ENCODE assay signal across 10 cellular contexts in genomic region chr1:167904641-167905040, GRCh38. TPM values are rescaled to one million over a fixed set of nuclear protein-coding genes. Genes with fewer than 3 reads are reported as not detected.
DNase-seq lines count a peak whose midpoint lies in the region; ATAC-seq, FAIRE-seq and TF ChIP-seq lines count a peak whose summit lies in the region.
"Had no signal": no experiment of that assay in that cellular context is flagged by ENCODE, and none has a peak within 500 bp of the region (broad histone marks: within the 10 kb centered on the region; RNA-seq: fewer than 3 reads in every experiment).

No MANE protein-coding gene starts in this region.

- peak overlapping the region; percentile 3; the same call in 2 of the 3 replicates for H3K27ac ChIP-seq in K562 (ENCODE audit: extremely low read depth, low read depth, low read length)
- no peak overlapping the region for H3K27ac ChIP-seq in lung (ENCODE audit: low read depth in 1 of 2, low read length in 1 of 2)
- no peak overlapping the region for H3K27ac ChIP-seq in CD8-positive, alpha-beta memory T cell (ENCODE audit: low read depth, low read length)

- H2AFZ ChIP-seq in Loucy (ENCODE audit: low read length), result peak overlapping the region; percentile 48; the same call in 1 of the 2 replicates
- H2AFZ ChIP-seq in K562 (ENCODE audit: low read depth, low read length), result peak overlapping the region; percentile 75

- no peak overlapping the region for H3K4me3 Mint-ChIP-seq in activated naive CD4-positive, alpha-beta T cell treated with anti-CD3 and anti-CD28 coated beads, Interleukin-2, amount 10 ng/mL, durations not matched to agents 7 days and 5 days
- no peak overlapping the region for H3K4me3 Mint-ChIP-seq in CD8-positive, alpha-beta memory T cell
- H3K4me3 Mint-ChIP-seq: activated CD8-positive, alpha-beta T cell treated with anti-CD3 and anti-CD28 coated beads, Interleukin-2, amount 10 ng/mL, durations not matched to agents 7 days and 5 days had no signal

- no peaks in the 10 kb centered on the region for H3K27me3 ChIP-seq in Loucy (ENCODE audit: insufficient read depth, low read length, poor library complexity, severe bottlenecking)
- no peaks in the 10 kb centered on the region for H3K27me3 ChIP-seq in K562 (ENCODE audit: control insufficient read depth in 2 of 2, insufficient read depth in 2 of 2, low read length in 2 of 2)
- no peaks in the 10 kb centered on the region for H3K27me3 ChIP-seq in lung (ENCODE audit: control insufficient read depth, insufficient read depth)
- no peaks in the 10 kb centered on the region for H3K27me3 ChIP-seq in CD8-positive, alpha-beta memory T cell (ENCODE audit: insufficient read depth, low read length, poor library complexity, severe bottlenecking)

- 52% methylated on average over 3 of the region's 3 CpGs for WGBS in K562 (ENCODE audit: insufficient coverage, low coverage, missing lambda C conversion rate)
- 55 to 57% methylated on average over 3 of the region's 3 CpGs for WGBS in lung, 2 donors

- peaks cover 8% of the 10 kb centered on the region for H3K4me1 ChIP-seq in Loucy (ENCODE audit: insufficient read depth, low read length, poor library complexity, severe bottlenecking)
- H3K4me1 ChIP-seq in K562 (replicated peaks in 1 of 2; ENCODE audit: control insufficient read depth in 2 of 2, insufficient read depth in 2 of 2, low read length in 2 of 2), result peaks cover 3 to 15% of the 10 kb centered on the region in 2 experiments; a peak in 4 of 5 replicates
- H3K4me1 ChIP-seq in lung (ENCODE audit: control insufficient read depth in 2 of 2, insufficient read depth in 2 of 2, low read length in 2 of 2), result no peaks in the 10 kb centered on the region
- no peaks in the 10 kb centered on the region for H3K4me1 ChIP-seq in CD8-positive, alpha-beta memory T cell (ENCODE audit: insufficient read depth, low read length)

- no peak for TF ChIP-seq CTCF in Loucy (conservative IDR thresholded peaks at IDR 0.05; ENCODE audit: low read length)
- no peak; a peak in 1 of 6 replicates for TF ChIP-seq CTCF in K562 (IDR thresholded peaks at IDR 0.05 in 2 of 3, conservative IDR thresholded peaks at IDR 0.05 in 1 of 3; ENCODE audit: insufficient read depth in 2 of 3, low read depth in 1 of 3, low read length in 3 of 3)
- TF ChIP-seq CTCF in lung (IDR thresholded peaks at IDR 0.05; ENCODE audit: control extremely low read depth, extremely low read depth), result no peak

- peak; percentile 38 for DNase-seq in AG20443 (ENCODE audit: low spot score)
- peak in 3 of 4 experiments; percentile 35 to 75 (median 54) for DNase-seq in K562 (ENCODE audit: extremely low read depth in 1 of 4, low spot score in 3 of 4)
- no peak for DNase-seq in lung (ENCODE audit: low spot score)
- no peak for DNase-seq in activated naive CD4-positive, alpha-beta T cell treated with anti-CD3 and anti-CD28 coated beads, Interleukin-2, amount 10 ng/mL, durations not matched to agents 7 days and 5 days
- DNase-seq in NCI-H2196 (lab: John Stamatoyannopoulos, UW; ENCODE audit: unreplicated experiment), result no peak
- DNase-seq in CD8-positive, alpha-beta memory T cell, result no peak
- DNase-seq in nucleus accumbens (lab: John Stamatoyannopoulos, UW), result no peak
- DNase-seq: activated CD8-positive, alpha-beta T cell treated with anti-CD3 and anti-CD28 coated beads, Interleukin-2, amount 10 ng/mL, durations not matched to agents 7 days and 5 days had no signal

- H3K4me3 ChIP-seq in Loucy (ENCODE audit: low read length, poor library complexity, severe bottlenecking) (no peak overlapping the region), K562 (no peak overlapping the region), lung (no peak overlapping the region)
- no peak overlapping the region for H3K4me3 ChIP-seq in CD8-positive, alpha-beta memory T cell (ENCODE audit: low read length)

- FAIRE-seq in K562 (lab: Jason Lieb, UNC), result peak; percentile 65
- FAIRE-seq: G401.6 had no signal

- CTCF ChIA-PET in K562 (lab: Yijun Ruan, JAX; ENCODE audit: low intra/inter-chr PET ratio), result no interaction called here
- CTCF ChIA-PET in activated naive CD4-positive, alpha-beta T cell treated with anti-CD3 and anti-CD28 coated beads, Interleukin-2, amount 10 ng/mL, durations not matched to agents 7 days and 5 days (lab: Charles Lee), result no interaction called here
- CTCF ChIA-PET in CD8-positive, alpha-beta memory T cell (lab: Charles Lee), result interaction anchor here (0.8 kb wide), 1 partner anchor 9 kb away, joined by 3 read pairs; the partner anchor contains the start of gene ADCY10

- no peaks in the 10 kb centered on the region for H3K9me2 ChIP-seq in Loucy (replicated peaks; ENCODE audit: low read depth, low read length)

- H3K9me3 ChIP-seq in Loucy (ENCODE audit: insufficient read depth, low read depth, low read length) (peaks cover 11% of the 10 kb centered on the region; the same call in 1 of the 2 replicates), K562 (replicated peaks; ENCODE audit: control insufficient read depth, insufficient read depth, low read depth, low read length) (peaks cover 9% of the 10 kb centered on the region), lung (ENCODE audit: control insufficient read depth in 2 of 2, insufficient read depth in 1 of 2, low read length in 1 of 2) (no peaks in the 10 kb centered on the region)
- H3K9me3 ChIP-seq in CD8-positive, alpha-beta memory T cell (ENCODE audit: low read length), result no peaks in the 10 kb centered on the region

- H3K36me3 ChIP-seq in Loucy (ENCODE audit: insufficient read depth, low read length), result no peaks in the 10 kb centered on the region
- no peaks in the 10 kb centered on the region for H3K36me3 ChIP-seq in K562 (ENCODE audit: control insufficient read depth, insufficient read depth, low read length)
- no peaks in the 10 kb centered on the region for H3K36me3 ChIP-seq in lung (ENCODE audit: control insufficient read depth in 2 of 2, insufficient read depth in 2 of 2, low read length in 2 of 2)
- no peaks in the 10 kb centered on the region for H3K36me3 ChIP-seq in CD8-positive, alpha-beta memory T cell (ENCODE audit: insufficient read depth, low read length)

- H3K79me2 ChIP-seq in Loucy (ENCODE audit: insufficient read depth, low read length), result no peaks in the 10 kb centered on the region
- peaks cover 9% of the 10 kb centered on the region; the same call in 1 of the 3 replicates for H3K79me2 ChIP-seq in K562 (ENCODE audit: control insufficient read depth, insufficient read depth, low read length)

- H3K9me3 Mint-ChIP-seq in activated naive CD4-positive, alpha-beta T cell treated with anti-CD3 and anti-CD28 coated beads, Interleukin-2, amount 10 ng/mL, durations not matched to agents 7 days and 5 days, result peaks cover 3% of the 10 kb centered on the region
- peaks cover 0 to 11% (median 4%) of the 10 kb centered on the region in 5 donors for H3K9me3 Mint-ChIP-seq in CD8-positive, alpha-beta memory T cell

- peak in 1 of 2 experiments; percentile 33; a peak in 2 of 4 replicates for TF ChIP-seq RAD21 in K562 (CRISPR knock-in tag; conservative IDR thresholded peaks at IDR 0.05 in 1 of 2, IDR thresholded peaks at IDR 0.05 in 1 of 2)

- H3K9me1 ChIP-seq in K562 (ENCODE audit: control insufficient read depth, insufficient read depth, low read length), result no peaks in the 10 kb centered on the region

- H3K4me1 Mint-ChIP-seq in activated naive CD4-positive, alpha-beta T cell treated with anti-CD3 and anti-CD28 coated beads, Interleukin-2, amount 10 ng/mL, durations not matched to agents 7 days and 5 days, result no peaks in the 10 kb centered on the region
- H3K4me1 Mint-ChIP-seq in CD8-positive, alpha-beta memory T cell, result no peaks in the 10 kb centered on the region

- intact Hi-C loops in K562 (cut with micrococcal nuclease), result no loop called here

- POLR2A ChIA-PET in K562 (lab: Yijun Ruan, JAX), result interaction anchor here (0.7 to 3.9 kb wide), 7 partner anchors 10 to 61 kb away, joined by 3 to 29 read pairs (median 4); partner anchors contain the start of gene ADCY10
- POLR2A ChIA-PET in CD8-positive, alpha-beta memory T cell (lab: Charles Lee), result no interaction called here

- ATAC-seq in K562 (peak; percentile 88), lung (ENCODE audit: insufficient read depth, low FRiP score) (peak; percentile 19)
- ATAC-seq: activated CD8-positive, alpha-beta T cell treated with anti-CD3 and anti-CD28 coated beads, Interleukin-2, amount 10 ng/mL, durations not matched to agents 7 days and 5 days had no signal

- no peak for TF ChIP-seq POLR2A in K562 (conservative IDR thresholded peaks at IDR 0.05)

- no peaks in the 10 kb centered on the region for H3F3A ChIP-seq in Loucy (ENCODE audit: low read depth)

- no peak overlapping the region for H3K9ac ChIP-seq in Loucy (ENCODE audit: low read depth, low read length, poor library complexity, severe bottlenecking)
- H3K9ac ChIP-seq in K562 (ENCODE audit: insufficient read depth in 1 of 2, low read depth in 2 of 2, low read length in 2 of 2), result no peak overlapping the region

- no peak overlapping the region for H3K27ac Mint-ChIP-seq in activated naive CD4-positive, alpha-beta T cell treated with anti-CD3 and anti-CD28 coated beads, Interleukin-2, amount 10 ng/mL, durations not matched to agents 7 days and 5 days
- no peak overlapping the region for H3K27ac Mint-ChIP-seq in CD8-positive, alpha-beta memory T cell
- H3K27ac Mint-ChIP-seq: activated CD8-positive, alpha-beta T cell treated with anti-CD3 and anti-CD28 coated beads, Interleukin-2, amount 10 ng/mL, durations not matched to agents 7 days and 5 days had no signal

- H3K27me3 Mint-ChIP-seq in activated naive CD4-positive, alpha-beta T cell treated with anti-CD3 and anti-CD28 coated beads, Interleukin-2, amount 10 ng/mL, durations not matched to agents 7 days and 5 days, result peaks cover 9% of the 10 kb centered on the region
- H3K27me3 Mint-ChIP-seq in CD8-positive, alpha-beta memory T cell, result peaks cover 11 to 36% of the 10 kb centered on the region in 2 donors

- peak; percentile 25; the same call in 1 of the 2 replicates for TF ChIP-seq EP300 in K562 (IDR thresholded peaks at IDR 0.05; ENCODE audit: low read length)

- H3K36me3 Mint-ChIP-seq in activated naive CD4-positive, alpha-beta T cell treated with anti-CD3 and anti-CD28 coated beads, Interleukin-2, amount 10 ng/mL, durations not matched to agents 7 days and 5 days, result no peaks in the 10 kb centered on the region
- H3K36me3 Mint-ChIP-seq in CD8-positive, alpha-beta memory T cell, result no peaks in the 10 kb centered on the region

- H4K20me1 ChIP-seq in Loucy (ENCODE audit: insufficient read depth, low read length, poor library complexity, severe bottlenecking) (no peaks in the 10 kb centered on the region), K562 (replicated peaks; ENCODE audit: control insufficient read depth, insufficient read depth, low read length) (no peaks in the 10 kb centered on the region)

- H3K4me2 ChIP-seq in Loucy (ENCODE audit: low read depth, low read length, poor library complexity, severe bottlenecking) (no peak overlapping the region), K562 (ENCODE audit: insufficient read depth, low read length) (peak overlapping the region; percentile 5; the same call in 1 of the 2 replicates)

- in situ Hi-C loops in K562 (cut with MboI), result no loop called here

- no TSS peak for BruUV-seq in K562 (replicated peaks; lab: Mats Ljungman, UMichigan)

RNA-seq across cellular contexts. Expression of gene ADCY10, which starts 9.3 kb away (rescaled TPM):
- total RNA-seq in K562 (2011; cell fraction: chromatin; rRNA removed; ENCODE audit: low replicate concordance), result 1.3 and 2.1 TPM in 2 replicates
- 0.39 and 0.83 TPM in 2 replicates for total RNA-seq in K562 (2011; cell fraction: nucleolus; rRNA removed)
- 1.1 and 2.1 TPM in 2 replicates for total RNA-seq in K562 (2011; cell fraction: nucleoplasm; rRNA removed)
- total RNA-seq in K562 (2014; rRNA removed) (0.24 and 0.86 TPM in 2 replicates), K562 (2014; rRNA removed; fragmentation: Illumina TruSeq; extraction: Trizol) (0.29 and 0.32 TPM in 2 replicates), K562 (2015; rRNA removed; fragmentation: Illumina TruSeq; extraction: Trizol) (0.11 and 0.14 TPM in 2 replicates), K562 (2021) (0.20 and 0.22 TPM in 2 replicates), lung (under 1 TPM in 1 of 2 donors, not detected in 1; 0.09 TPM)
- polyA plus RNA-seq in K562 (2011; rRNA removed) (0.21 and 0.54 TPM in 2 replicates), K562 (2014; fragmentation: Illumina TruSeq; extraction: Trizol) (0.25 and 0.26 TPM in 2 replicates), K562 (2014; fragmentation: Nextera tagmentation; extraction: Ambion mirVana) (under 1 TPM; 0.21 to 0.39 TPM), K562 (2014; rRNA removed) (0.08 and 0.11 TPM in 2 replicates), lung (under 1 TPM; 0.06 to 0.10 TPM)
- 0.12 and 0.13 TPM in 2 replicates for polyA plus RNA-seq in K562 (2011; cell fraction: cytosol; rRNA removed)
- polyA plus RNA-seq in K562 (2011; cell fraction: nucleus; rRNA removed), result 0.34 and 0.38 TPM in 2 replicates
- 0.12 and 0.65 TPM in 2 replicates for polyA plus RNA-seq in K562 (2012)
- 0.24 and 0.28 TPM in 2 replicates for polyA minus RNA-seq in K562 (2011; rRNA and poly(A)+ RNA removed)
- polyA minus RNA-seq in K562 (2011; cell fraction: cytosol; rRNA and poly(A)+ RNA removed), result not detected in 2 replicates
- polyA minus RNA-seq in K562 (2011; cell fraction: nucleus; rRNA and poly(A)+ RNA removed), result 0.22 and 0.27 TPM in 2 replicates
- total RNA-seq in CD8-positive, alpha-beta memory T cell, result under 1 TPM in 1 of 2 experiments, not detected in 1; 0.09 TPM
- polyA plus RNA-seq in CD8-positive, alpha-beta memory T cell, result not detected
- total RNA-seq: activated CD8-positive, alpha-beta T cell treated with anti-CD3 and anti-CD28 coated beads, Interleukin-2, amount 10 ng/mL, durations not matched to agents 7 days and 5 days had no signal

RNA-seq across cellular contexts. Expression of gene DCAF6, which starts 31.8 kb away (rescaled TPM):
- total RNA-seq in K562 (2011; cell fraction: chromatin; rRNA removed; ENCODE audit: low replicate concordance), result 162 and 343 TPM in 2 replicates
- 39.9 and 60.4 TPM in 2 replicates for total RNA-seq in K562 (2011; cell fraction: nucleolus; rRNA removed)
- 128 and 216 TPM in 2 replicates for total RNA-seq in K562 (2011; cell fraction: nucleoplasm; rRNA removed)
- total RNA-seq in K562 (2014; rRNA removed) (46.2 and 46.3 TPM in 2 replicates), K562 (2014; rRNA removed; fragmentation: Illumina TruSeq; extraction: Trizol) (61.9 and 73.9 TPM in 2 replicates), K562 (2015; rRNA removed; fragmentation: Illumina TruSeq; extraction: Trizol) (56.4 and 57.8 TPM in 2 replicates), K562 (2021) (40.6 and 42.8 TPM in 2 replicates), lung (100 to 1,000 TPM in 1 of 2 donors, 10 to 100 TPM in 1; 35.7 to 120 TPM)
- polyA plus RNA-seq in K562 (2011; rRNA removed) (91.6 and 102 TPM in 2 replicates), K562 (2014; fragmentation: Illumina TruSeq; extraction: Trizol) (54.3 and 59.1 TPM in 2 replicates), K562 (2014; fragmentation: Nextera tagmentation; extraction: Ambion mirVana) (10 to 100 TPM; 19.1 to 24.5 TPM), K562 (2014; rRNA removed) (41.1 and 45.6 TPM in 2 replicates), lung (10 to 100 TPM; 19.7 to 20.8 TPM)
- 31.7 and 76.1 TPM in 2 replicates for polyA plus RNA-seq in K562 (2011; cell fraction: cytosol; rRNA removed)
- 48.5 and 76.7 TPM in 2 replicates for polyA plus RNA-seq in K562 (2011; cell fraction: nucleus; rRNA removed)
- polyA plus RNA-seq in K562 (2012), result 38.9 and 42.2 TPM in 2 replicates
- 217 and 260 TPM in 2 replicates for polyA minus RNA-seq in K562 (2011; rRNA and poly(A)+ RNA removed)
- polyA minus RNA-seq in K562 (2011; cell fraction: cytosol; rRNA and poly(A)+ RNA removed), result 41.2 and 59.6 TPM in 2 replicates
- 79.4 and 146 TPM in 2 replicates for polyA minus RNA-seq in K562 (2011; cell fraction: nucleus; rRNA and poly(A)+ RNA removed)
- total RNA-seq in CD8-positive, alpha-beta memory T cell, result 10 to 100 TPM; 24.8 to 24.9 TPM
- 15.4 TPM for polyA plus RNA-seq in CD8-positive, alpha-beta memory T cell

RNA-seq across cellular contexts. Expression of gene MPC2, which starts 32.2 kb away (rescaled TPM):
- 10.2 and 19.5 TPM in 2 replicates for total RNA-seq in K562 (2011; cell fraction: chromatin; rRNA removed; ENCODE audit: low replicate concordance)
- total RNA-seq in K562 (2011; cell fraction: nucleolus; rRNA removed), result 17.8 and 19.7 TPM in 2 replicates
- total RNA-seq in K562 (2011; cell fraction: nucleoplasm; rRNA removed), result 19.3 and 32.5 TPM in 2 replicates
- 102 and 122 TPM in 2 replicates for total RNA-seq in K562 (2014; rRNA removed)
- 168 and 186 TPM in 2 replicates for total RNA-seq in K562 (2014; rRNA removed; fragmentation: Illumina TruSeq; extraction: Trizol)
- 134 and 144 TPM in 2 replicates for total RNA-seq in K562 (2015; rRNA removed; fragmentation: Illumina TruSeq; extraction: Trizol)
- total RNA-seq in K562 (2021), result 172 and 190 TPM in 2 replicates
- polyA plus RNA-seq in K562 (2011; rRNA removed), result 157 and 179 TPM in 2 replicates
- polyA plus RNA-seq in K562 (2011; cell fraction: cytosol; rRNA removed), result 51.8 and 85.0 TPM in 2 replicates
- polyA plus RNA-seq in K562 (2011; cell fraction: nucleus; rRNA removed), result 19.6 and 37.3 TPM in 2 replicates
- polyA plus RNA-seq in K562 (2012), result 107 and 192 TPM in 2 replicates
- polyA plus RNA-seq in K562 (2014; fragmentation: Illumina TruSeq; extraction: Trizol), result 131 and 138 TPM in 2 replicates
- polyA plus RNA-seq in K562 (2014; fragmentation: Nextera tagmentation; extraction: Ambion mirVana), result 100 to 1,000 TPM in 1 of 2 experiments, 10 to 100 TPM in 1; 70.7 to 154 TPM
- 106 and 126 TPM in 2 replicates for polyA plus RNA-seq in K562 (2014; rRNA removed)
- 46.7 and 50.5 TPM in 2 replicates for polyA minus RNA-seq in K562 (2011; rRNA and poly(A)+ RNA removed)
- polyA minus RNA-seq in K562 (2011; cell fraction: cytosol; rRNA and poly(A)+ RNA removed), result 27.2 and 32.7 TPM in 2 replicates
- 11.2 and 14.2 TPM in 2 replicates for polyA minus RNA-seq in K562 (2011; cell fraction: nucleus; rRNA and poly(A)+ RNA removed)
- 10 to 100 TPM; 48.1 to 56.4 TPM for total RNA-seq in lung
- 10 to 100 TPM; 32.8 to 50.6 TPM for polyA plus RNA-seq in lung
- total RNA-seq in CD8-positive, alpha-beta memory T cell, result 10 to 100 TPM; 56.1 to 57.0 TPM
- polyA plus RNA-seq in CD8-positive, alpha-beta memory T cell, result 92.4 TPM

Comparison
In these comparisons a context has a peak if more than half of its experiments do, and no peak if none do; other contexts are left out.
1. DNase-seq: peak in AG20443 (single experiment) and K562 (3 of 4); none in lung (single experiment), activated naive CD4-positive, alpha-beta T cell treated with anti-CD3 and anti-CD28 coated beads, Interleukin-2, amount 10 ng/mL, durations not matched to agents 7 days and 5 days (single experiment), NCI-H2196 (single experiment), CD8-positive, alpha-beta memory T cell (0 of 5) and nucleus accumbens (0 of 56).